Comparison of ENCODE assay signal across 29 cellular contexts in the genomic region with DNA sequence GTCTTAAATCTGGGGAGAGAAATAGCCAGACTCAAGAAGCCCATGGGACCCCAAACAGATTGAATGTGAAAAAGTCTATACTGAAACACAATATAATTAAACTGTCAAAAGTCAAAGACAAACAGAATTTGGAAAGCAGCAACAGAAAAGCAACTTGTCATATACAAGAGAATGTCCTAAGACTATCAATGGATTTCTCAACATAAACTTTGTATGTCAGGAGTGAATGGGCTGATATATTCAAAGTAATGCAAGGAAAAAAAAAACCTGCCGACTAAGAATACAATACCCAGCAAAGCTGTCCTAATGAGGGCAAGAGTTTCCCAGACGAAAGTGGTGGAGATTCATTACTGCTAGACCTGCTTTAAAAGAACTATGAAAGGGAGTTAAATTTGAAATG.
"Had no signal": no experiment of that assay in that cellular context is flagged by ENCODE, and none has a peak within 500 bp of the region (broad histone marks: within the 10 kb centered on the region; RNA-seq: fewer than 3 reads in every experiment).

No MANE protein-coding gene starts in this region.

- H3K4me1 ChIP-seq: colonic mucosa, gastrocnemius medialis had no signal

- H3K9me3 ChIP-seq: colonic mucosa had no signal

- FAIRE-seq: colon, endometrium, endothelial cell of umbilical vein, frontal cortex had no signal

- H3K27ac Mint-ChIP-seq: dendritic cell treated with granulocyte-macrophage colony-stimulating factor and Interleukin-4, amounts not matched to agents 40 ng/mL and 50 ng/mL, for 4 days; effector memory CD8-positive, alpha-beta T cell had no signal

- H3K4me3 ChIP-seq: colonic mucosa, coronary artery, dorsolateral prefrontal cortex, esophagus muscularis mucosa, esophagus squamous epithelium, gastrocnemius medialis, gastroesophageal sphincter, heart left ventricle, heart right ventricle, hepatocyte had no signal

- H3K36me3 ChIP-seq: colonic mucosa, esophagus muscularis mucosa, gastroesophageal sphincter had no signal

- ATAC-seq: effector memory CD8-positive, alpha-beta T cell; esophagus mucosa; foreskin keratinocyte; gastrocnemius medialis; gastroesophageal sphincter; heart left ventricle; heart right ventricle had no signal

- H3K27me3 ChIP-seq: colonic mucosa, dorsolateral prefrontal cortex, esophagus muscularis mucosa, esophagus squamous epithelium, foreskin keratinocyte, gastrocnemius medialis, gastroesophageal sphincter, heart left ventricle, heart right ventricle, hepatocyte had no signal

- H3K27ac ChIP-seq: colonic mucosa, coronary artery, dorsolateral prefrontal cortex, epithelial cell of prostate, esophagus muscularis mucosa, esophagus squamous epithelium, foreskin keratinocyte, gastrocnemius medialis, gastroesophageal sphincter, heart left ventricle, heart right ventricle, hepatocyte had no signal

- H3K27me3 Mint-ChIP-seq: dendritic cell treated with granulocyte-macrophage colony-stimulating factor and Interleukin-4, amounts not matched to agents 40 ng/mL and 50 ng/mL, for 4 days; effector memory CD8-positive, alpha-beta T cell had no signal

- H3K4me3 Mint-ChIP-seq: dendritic cell treated with granulocyte-macrophage colony-stimulating factor and Interleukin-4, amounts not matched to agents 40 ng/mL and 50 ng/mL, for 4 days; effector memory CD8-positive, alpha-beta T cell had no signal

- DNase-seq: colonic mucosa; dermis blood vessel endothelial cell; dorsolateral prefrontal cortex; effector CD4-positive, alpha-beta T cell; effector CD8-positive, alpha-beta T cell; effector memory CD4-positive, alpha-beta T cell; effector memory CD8-positive, alpha-beta T cell; erythroblast; esophagus squamous epithelium; foreskin fibroblast; foreskin keratinocyte; foreskin melanocyte; gastrocnemius medialis; glutamatergic neuron; head of caudate nucleus; heart left ventricle; heart right ventricle; hippocampal formation had no signal
